Comparison of ENCODE assay signal across 21 cellular contexts in the genomic region with DNA sequence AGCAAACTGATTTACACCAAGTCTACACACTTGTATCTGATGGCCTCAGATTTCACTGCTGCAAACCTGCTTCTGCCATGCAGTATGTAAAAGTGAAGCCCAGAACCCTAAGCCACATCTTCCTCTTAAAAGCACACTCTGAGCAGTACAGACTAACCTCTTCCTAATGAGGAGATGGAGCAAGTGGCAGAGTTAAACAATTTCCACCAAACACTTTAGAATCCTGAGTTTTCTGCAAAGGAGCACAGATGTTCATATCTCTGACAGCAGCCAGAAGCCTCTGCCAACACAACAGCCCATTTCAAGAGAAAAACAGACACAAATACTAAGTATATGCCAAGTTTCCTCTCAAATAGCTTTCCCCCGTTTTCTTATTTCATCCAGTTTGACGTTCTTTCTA. TPM values are rescaled to one million over a fixed set of nuclear protein-coding genes. Genes with fewer than 3 reads are reported as not detected.
DNase-seq lines count a peak whose midpoint lies in the region; ATAC-seq and TF ChIP-seq lines count a peak whose summit lies in the region.
"Had no signal": no experiment of that assay in that cellular context is flagged by ENCODE, and none has a peak within 500 bp of the region (broad histone marks: within the 10 kb centered on the region; RNA-seq: fewer than 3 reads in every experiment).

No MANE protein-coding gene starts in this region.

- CTCF ChIA-PET in activated CD8-positive, alpha-beta T cell treated with anti-CD3 and anti-CD28 coated beads for 36 hours (lab: Charles Lee), result no interaction called here
- CTCF ChIA-PET in OCI-LY7 (lab: Charles Lee; ENCODE audit: unreplicated experiment), result no interaction called here

- peak overlapping the region in 2 of 59 donors; percentile 13 for H3K4me3 ChIP-seq in dorsolateral prefrontal cortex
- no peak overlapping the region for H3K4me3 ChIP-seq in transverse colon
- H3K4me3 ChIP-seq in OCI-LY7 (ENCODE audit: low read depth, low read length, poor library complexity, severe bottlenecking), result no peak overlapping the region
- H3K4me3 ChIP-seq: MG63 had no signal

- H3K4me1 Mint-ChIP-seq in naive B cell, result peaks cover 48 to 68% (median 68%) of the 10 kb centered on the region in 3 donors
- H3K4me1 Mint-ChIP-seq in activated CD8-positive, alpha-beta T cell treated with anti-CD3 and anti-CD28 coated beads for 36 hours (ENCODE audit: low read depth), result peaks cover 31% of the 10 kb centered on the region

- H3K27me3 Mint-ChIP-seq in naive B cell, result no peaks in the 10 kb centered on the region
- no peaks in the 10 kb centered on the region for H3K27me3 Mint-ChIP-seq in activated CD8-positive, alpha-beta T cell treated with anti-CD3 and anti-CD28 coated beads for 36 hours

- no peaks in the 10 kb centered on the region for H3K36me3 Mint-ChIP-seq in naive B cell
- H3K36me3 Mint-ChIP-seq in activated CD8-positive, alpha-beta T cell treated with anti-CD3 and anti-CD28 coated beads for 36 hours (ENCODE audit: low read depth), result peaks cover 3% of the 10 kb centered on the region
- H3K36me3 Mint-ChIP-seq: brain had no signal

- H3K4me1 ChIP-seq in transverse colon (peaks cover 3 to 24% (median 6%) of the 10 kb centered on the region in 4 donors), OCI-LY7 (ENCODE audit: insufficient read depth, low read length, poor library complexity, severe bottlenecking) (no peaks in the 10 kb centered on the region)
- H3K4me1 ChIP-seq: BE2C, foreskin keratinocyte had no signal

- no peak for TF ChIP-seq POLR2A in transverse colon (IDR thresholded peaks at IDR 0.05)

- BruUV-seq in OCI-LY7 (replicated peaks; lab: Mats Ljungman, UMichigan), result no TSS peak

- H3K9me3 ChIP-seq in transverse colon (no peaks in the 10 kb centered on the region), OCI-LY7 (ENCODE audit: low read length) (no peaks in the 10 kb centered on the region)
- H3K9me3 ChIP-seq: BE2C, MG63 had no signal

- H3K9me3 Mint-ChIP-seq in naive B cell, result no peaks in the 10 kb centered on the region
- no peaks in the 10 kb centered on the region for H3K9me3 Mint-ChIP-seq in activated CD8-positive, alpha-beta T cell treated with anti-CD3 and anti-CD28 coated beads for 36 hours
- H3K9me3 Mint-ChIP-seq: activated naive CD4-positive, alpha-beta T cell treated with anti-CD3 and anti-CD28 coated beads, Interleukin-2, amount 50 U/mL, for 72 hours; activated T-cell treated with anti-CD3 and anti-CD28 coated beads, Interleukin-2, amount 50 U/mL, for 72 hours; brain had no signal

- H3K27me3 ChIP-seq in dorsolateral prefrontal cortex (no peaks in the 10 kb centered on the region), transverse colon (no peaks in the 10 kb centered on the region)
- H3K27me3 ChIP-seq: BE2C, foreskin keratinocyte, MG63 had no signal

- H4K20me1 ChIP-seq in OCI-LY7 (ENCODE audit: insufficient read depth, low read length), result no peaks in the 10 kb centered on the region

- no peak overlapping the region for H3K4me3 Mint-ChIP-seq in naive B cell
- H3K4me3 Mint-ChIP-seq in activated CD8-positive, alpha-beta T cell treated with anti-CD3 and anti-CD28 coated beads for 36 hours, result no peak overlapping the region
- H3K4me3 Mint-ChIP-seq: activated T-cell treated with anti-CD3 and anti-CD28 coated beads, Interleukin-2, amount 50 U/mL, for 72 hours; brain had no signal

- H3K4me2 ChIP-seq in OCI-LY7 (ENCODE audit: low read length), result no peak overlapping the region

- in situ Hi-C loops in transverse colon (cut with MboI; ENCODE audit: low pct_ligation_motif_present in 1 of 4, low pct_unique_long_range_greater_than_20kb in 1 of 4, low sequenced_read_pairs in 3 of 4), result no loop called here

- ATAC-seq in naive B cell (ENCODE audit: low read depth in 2 of 2), result no peak
- no peak for ATAC-seq in activated CD8-positive, alpha-beta T cell treated with anti-CD3 and anti-CD28 coated beads for 36 hours
- no peak for ATAC-seq in HG03439 (IDR thresholded peaks at IDR 0.05; ENCODE audit: unreplicated experiment)
- ATAC-seq: activated naive CD4-positive, alpha-beta T cell treated with anti-CD3 and anti-CD28 coated beads, Interleukin-2, amount 50 U/mL, for 72 hours; activated T-cell treated with anti-CD3 and anti-CD28 coated beads, Interleukin-2, amount 50 U/mL, for 72 hours; foreskin keratinocyte had no signal

- no peaks in the 10 kb centered on the region for H3K36me3 ChIP-seq in transverse colon
- no peaks in the 10 kb centered on the region for H3K36me3 ChIP-seq in OCI-LY7 (ENCODE audit: insufficient read depth, low read length)
- H3K36me3 ChIP-seq: BE2C, MG63 had no signal

- H3K27ac ChIP-seq in dorsolateral prefrontal cortex, result peak overlapping the region in 37 of 59 donors; percentile 2 to 79 (median 53)
- H3K27ac ChIP-seq in transverse colon, result peak overlapping the region; percentile 9 to 41 (median 28)
- no peak overlapping the region for H3K27ac ChIP-seq in OCI-LY7 (ENCODE audit: low read depth, low read length, poor library complexity, severe bottlenecking)
- H3K27ac ChIP-seq: 22Rv1, foreskin keratinocyte had no signal

- H3K79me2 ChIP-seq in OCI-LY7 (ENCODE audit: insufficient read depth, low read depth, low read length), result no peaks in the 10 kb centered on the region

- TF ChIP-seq CTCF in dorsolateral prefrontal cortex (IDR thresholded peaks at IDR 0.05 in 54 of 56, conservative IDR thresholded peaks at IDR 0.05 in 2 of 56; ENCODE audit: low read depth in 1 of 56, partially characterized antibody in 56 of 56), result no peak
- no peak for TF ChIP-seq CTCF in transverse colon (IDR thresholded peaks at IDR 0.05)
- no peak for TF ChIP-seq CTCF in activated CD8-positive, alpha-beta T cell treated with anti-CD3 and anti-CD28 coated beads for 36 hours (IDR thresholded peaks at IDR 0.05)
- no peak for TF ChIP-seq CTCF in OCI-LY7 (conservative IDR thresholded peaks at IDR 0.05; ENCODE audit: low read length)

- TF ChIP-seq EP300 in transverse colon (IDR thresholded peaks at IDR 0.05; ENCODE audit: low read depth), result no peak

- H2AFZ ChIP-seq in OCI-LY7 (ENCODE audit: low read length), result no peak overlapping the region

- DNase-seq in DMS 273 (lab: John Stamatoyannopoulos, UW; ENCODE audit: unreplicated experiment) (peak; percentile 19), DMS 273 treated with DMSO at 0.1 percent for 48 hours (lab: John Stamatoyannopoulos, UW) (no peak), dorsolateral prefrontal cortex (no peak), naive B cell (no peak), transverse colon (no peak), OCI-LY7 (ENCODE audit: low spot score) (no peak)
- DNase-seq in activated CD8-positive, alpha-beta T cell treated with anti-CD3 and anti-CD28 coated beads for 36 hours, result no peak
- DNase-seq: activated CD4-positive, CD25-positive, alpha-beta regulatory T cell; activated T-cell treated with anti-CD3 and anti-CD28 coated beads, Interleukin-2, amount 50 U/mL, for 72 hours; BE2C; cortex of kidney; foreskin keratinocyte; MG63; NCI-H187; stimulated activated CD4-positive, alpha-beta T cell treated with anti-CD3 and anti-CD28 coated beads, Interleukin-2, amount 100 ng/mL, for 48 hours; T-helper 2 cell had no signal

- H3K27ac Mint-ChIP-seq in naive B cell, result peak overlapping the region in 4 of 6 donors; percentile 5 to 66 (median 48)
- H3K27ac Mint-ChIP-seq in activated CD8-positive, alpha-beta T cell treated with anti-CD3 and anti-CD28 coated beads for 36 hours, result no peak overlapping the region
- H3K27ac Mint-ChIP-seq: activated naive CD4-positive, alpha-beta T cell treated with anti-CD3 and anti-CD28 coated beads, Interleukin-2, amount 50 U/mL, for 72 hours; activated T-cell treated with anti-CD3 and anti-CD28 coated beads, Interleukin-2, amount 50 U/mL, for 72 hours had no signal

- no peaks in the 10 kb centered on the region for H3K9me2 ChIP-seq in OCI-LY7 (ENCODE audit: insufficient read depth, low read length)

- POLR2A ChIA-PET in activated CD8-positive, alpha-beta T cell treated with anti-CD3 and anti-CD28 coated beads for 36 hours (lab: Charles Lee), result interaction anchor here (1.0 to 1.6 kb wide), 4 partner anchors 10 to 28 kb away, joined by 3 to 4 read pairs (median 3); partner anchors contain the start of gene ELMO1
- POLR2A ChIA-PET in OCI-LY7 (lab: Charles Lee), result no interaction called here

- WGBS in transverse colon (ENCODE audit: low coverage in 1 of 2), 2 donors, result 54 to 83% methylated on average over 2 of the region's 2 CpGs

- intact Hi-C loops in dorsolateral prefrontal cortex (cut with DNase I), result no loop called here
- intact Hi-C loops in transverse colon (cut with DNase I; ENCODE audit: low total_unique reads), result no loop called here
- intact Hi-C loops in activated CD8-positive, alpha-beta T cell treated with anti-CD3 and anti-CD28 coated beads for 36 hours (cut with micrococcal nuclease), result no loop called here
- intact Hi-C loops in OCI-LY7 (cut with micrococcal nuclease; ENCODE audit: unreplicated experiment), result no loop called here

RNA-seq across cellular contexts. Expression of gene ELMO1, which starts 27.7 kb away (rescaled TPM):
- total RNA-seq in dorsolateral prefrontal cortex (100 to 1,000 TPM in 119 of 120 experiments, 10 to 100 TPM in 1; 96.6 to 391 (median 224) TPM), transverse colon (100 to 1,000 TPM in 1 of 4 donors, 10 to 100 TPM in 3; 24.6 to 120 (median 71.9) TPM), OCI-LY7 (2022) (101 and 110 TPM in 2 replicates)
- polyA plus RNA-seq in naive B cell (ENCODE audit: low read depth in 6 of 6), result 10 to 100 TPM; 42.8 to 69.9 (median 59.5) TPM
- total RNA-seq in activated CD8-positive, alpha-beta T cell treated with anti-CD3 and anti-CD28 coated beads for 36 hours, result 10 to 100 TPM; 72.8 to 75.3 TPM
- 102 and 103 TPM in 2 replicates for total RNA-seq in OCI-LY7 (2014; rRNA removed; shearing (Covaris generic))
- total RNA-seq: foreskin keratinocyte, osteocyte had no signal
- polyA plus RNA-seq: foreskin keratinocyte had no signal
